ENCODE assay signal across 12 cellular contexts in genomic region chr2:9250498-9251153, GRCh38. TPM values are rescaled to one million over a fixed set of nuclear protein-coding genes. Genes with fewer than 3 reads are reported as not detected.
A peak's percentile ranks its signal among the peaks of the same experiment; 100 is the strongest.
DNase-seq lines count a peak whose midpoint lies in the region; ATAC-seq and TF ChIP-seq lines count a peak whose summit lies in the region.
"Had no signal": no experiment of that assay in that cellular context is flagged by ENCODE, and none has a peak within 500 bp of the region (broad histone marks: within the 10 kb centered on the region; RNA-seq: fewer than 3 reads in every experiment).

No MANE protein-coding gene starts in this region.

- peak overlapping the region; percentile 98 for H2BK120ac ChIP-seq in IMR-90 (ENCODE audit: low read depth, low read length)

- no peaks in the 10 kb centered on the region for H3K9me3 Mint-ChIP-seq in activated T-cell treated with anti-CD3 and anti-CD28 coated beads, Interleukin-2, amount 50 U/mL, for 4 hours
- H3K9me3 Mint-ChIP-seq: CD4-positive, alpha-beta memory T cell had no signal

- peak overlapping the region; percentile 94 for H3K4ac ChIP-seq in IMR-90 (ENCODE audit: low read depth, low read length)

- H3K27me3 ChIP-seq in IMR-90 (ENCODE audit: control insufficient read depth, insufficient read depth, low read length), result no peaks in the 10 kb centered on the region
- H3K27me3 ChIP-seq in brain microvascular endothelial cell (replicated peaks), result no peaks in the 10 kb centered on the region
- no peaks in the 10 kb centered on the region for H3K27me3 ChIP-seq in skeletal muscle tissue (ENCODE audit: control insufficient read depth in 3 of 3, insufficient read depth in 3 of 3, low read length in 3 of 3)

- H3K4me1 ChIP-seq in IMR-90 (ENCODE audit: control insufficient read depth, insufficient read depth, low read length) (peaks cover 43% of the 10 kb centered on the region), skeletal muscle tissue (ENCODE audit: control insufficient read depth in 3 of 3, insufficient read depth in 3 of 3, low read length in 3 of 3) (peaks cover 38 to 44% (median 39%) of the 10 kb centered on the region in 3 donors)

- dilution Hi-C loops in IMR-90 (cut with HindIII; ENCODE audit: low sequenced_read_pairs, unreplicated experiment), result no loop called here

- no TSS peak for BruUV-seq in IMR-90 (replicated peaks; lab: Mats Ljungman, UMichigan)

- peak overlapping the region; percentile 92 for H2AK5ac ChIP-seq in IMR-90 (ENCODE audit: low read depth, low read length)

- H3K9me1 ChIP-seq in IMR-90 (ENCODE audit: insufficient read depth, low read length), result peaks cover 47% of the 10 kb centered on the region

- H2BK15ac ChIP-seq in IMR-90 (ENCODE audit: low read depth, low read length), result peak overlapping the region; percentile 95; the same call in 2 of the 3 replicates

- H3K9me3 ChIP-seq in IMR-90 (ENCODE audit: control insufficient read depth, insufficient read depth, low read length) (no peaks in the 10 kb centered on the region), skeletal muscle tissue (ENCODE audit: control insufficient read depth in 3 of 3, low read length in 3 of 3) (no peaks in the 10 kb centered on the region)

- H3K9ac ChIP-seq in IMR-90 (ENCODE audit: low read depth, low read length) (no peak overlapping the region), skeletal muscle tissue (ENCODE audit: low read depth in 1 of 3, low read length in 3 of 3) (no peak overlapping the region)

- TF ChIP-seq CTCF in IMR-90 (conservative IDR thresholded peaks at IDR 0.05; ENCODE audit: low read depth, low read length) (no peak), brain microvascular endothelial cell (IDR thresholded peaks at IDR 0.05; ENCODE audit: low read depth, low read length, missing control alignments) (no peak), GM20000 (IDR thresholded peaks at IDR 0.05; ENCODE audit: extremely low read depth, missing control alignments) (no peak)

- no peak for DNase-seq in IMR-90
- DNase-seq in brain microvascular endothelial cell, result no peak
- DNase-seq in islet precursor cell, result peak; percentile 44
- DNase-seq in activated T-cell treated with anti-CD3 and anti-CD28 coated beads, Interleukin-2, amount 50 U/mL, for 4 hours, result no peak
- no peak for DNase-seq in amygdala (lab: John Stamatoyannopoulos, UW)
- DNase-seq in NCI-H1417 (lab: John Stamatoyannopoulos, UW), result no peak
- DNase-seq in GM20000 (ENCODE audit: low spot score), result no peak
- DNase-seq: activated naive CD4-positive, alpha-beta T cell; CD4-positive, alpha-beta memory T cell; NCI-H1105; NCI-H524 had no signal

- H4K8ac ChIP-seq in IMR-90 (ENCODE audit: low read depth in 2 of 2, low read length in 2 of 2), result peak overlapping the region; percentile 28 to 92

- no peak overlapping the region for H3K4me2 ChIP-seq in IMR-90 (ENCODE audit: low read depth, low read length)

- H2BK20ac ChIP-seq in IMR-90 (ENCODE audit: low read depth, low read length), result peak overlapping the region; percentile 90

- H3K14ac ChIP-seq in IMR-90 (replicated peaks; ENCODE audit: low read depth, low read length), result peak overlapping the region; percentile 90

- TF ChIP-seq POLR2A in IMR-90 (IDR thresholded peaks at IDR 0.05; ENCODE audit: low read depth, low read length), result no peak

- peak overlapping the region; percentile 89 for H4K91ac ChIP-seq in IMR-90 (ENCODE audit: insufficient read depth, low read depth, low read length)

- no peak overlapping the region for H2AFZ ChIP-seq in IMR-90 (replicated peaks; ENCODE audit: low read length, poor library complexity)

- H3K36me3 ChIP-seq in IMR-90 (ENCODE audit: control insufficient read depth, insufficient read depth, low read length), result no peaks in the 10 kb centered on the region
- H3K36me3 ChIP-seq in brain microvascular endothelial cell (replicated peaks), result no peaks in the 10 kb centered on the region
- no peaks in the 10 kb centered on the region for H3K36me3 ChIP-seq in skeletal muscle tissue (ENCODE audit: control insufficient read depth in 3 of 3, insufficient read depth in 3 of 3, low read length in 3 of 3)

- 0 out of 2 replicates have a peak overlapping the region, but pooled peaks have one; percentile 68 for H3K27ac ChIP-seq in IMR-90 (ENCODE audit: insufficient read depth, low read length)
- H3K27ac ChIP-seq in brain microvascular endothelial cell, result peak overlapping the region; percentile 70
- peak overlapping the region; percentile 10 for H3K27ac ChIP-seq in skeletal muscle tissue (ENCODE audit: low read depth, low read length)

- peak overlapping the region; percentile 94 for H2AK9ac ChIP-seq in IMR-90 (replicated peaks; ENCODE audit: low read depth, low read length, poor library complexity)

- peak overlapping the region; percentile 12; the same call in 1 of the 2 replicates for H3K18ac ChIP-seq in IMR-90 (ENCODE audit: low read depth, low read length)

- H3K27me3 Mint-ChIP-seq in activated T-cell treated with anti-CD3 and anti-CD28 coated beads, Interleukin-2, amount 50 U/mL, for 4 hours (ENCODE audit: low read depth), result peaks cover 15% of the 10 kb centered on the region

- POLR2A ChIA-PET in IMR-90 (lab: Charles Lee; ENCODE audit: unreplicated experiment), result no interaction called here

- H4K20me1 ChIP-seq in IMR-90 (ENCODE audit: insufficient read depth, low read length), result peaks cover 17% of the 10 kb centered on the region; the same call in 1 of the 2 replicates

- in situ Hi-C loops in IMR-90 (cut with MboI; ENCODE audit: low sequenced_read_pairs) (no loop called here), brain microvascular endothelial cell (cut with HindIII; ENCODE audit: low pct_ligation_motif_present, low sequenced_read_pairs) (no loop called here)

- TF ChIP-seq RAD21 in IMR-90 (IDR thresholded peaks at IDR 0.05; ENCODE audit: low read length), result no peak

- peak overlapping the region; percentile 82; the same call in 1 of the 2 replicates for H4K5ac ChIP-seq in IMR-90 (ENCODE audit: low read depth, low read length)

- H3K4me1 Mint-ChIP-seq in activated T-cell treated with anti-CD3 and anti-CD28 coated beads, Interleukin-2, amount 50 U/mL, for 4 hours (ENCODE audit: low read depth), result no peaks in the 10 kb centered on the region

- WGBS in IMR-90 (ENCODE audit: extremely low coverage in 2 of 2, insufficient read length in 1 of 2), 2 experiments, result 97% methylated on average over 10 of the region's 12 CpGs; no CpG with 5 or more reads in 1 of the 2 experiments

- no peak for ATAC-seq in IMR-90 (ENCODE audit: low read depth)
- no peak for ATAC-seq in activated T-cell treated with anti-CD3 and anti-CD28 coated beads, Interleukin-2, amount 50 U/mL, for 4 hours

- peak overlapping the region; percentile 83; the same call in 1 of the 2 replicates for H3K23ac ChIP-seq in IMR-90 (ENCODE audit: low read depth, low read length)

- H3K4me3 Mint-ChIP-seq in activated T-cell treated with anti-CD3 and anti-CD28 coated beads, Interleukin-2, amount 50 U/mL, for 4 hours, result no peak overlapping the region
- H3K4me3 Mint-ChIP-seq: CD4-positive, alpha-beta memory T cell had no signal

- intact Hi-C loops in IMR-90 (cut with micrococcal nuclease), result no loop called here

- H3K79me1 ChIP-seq in IMR-90 (ENCODE audit: low read depth in 1 of 2, low read length in 2 of 2), result peaks cover 59 to 84% of the 10 kb centered on the region in 2 experiments

- H3K36me3 Mint-ChIP-seq in activated T-cell treated with anti-CD3 and anti-CD28 coated beads, Interleukin-2, amount 50 U/mL, for 4 hours (ENCODE audit: insufficient read depth), result no peaks in the 10 kb centered on the region
- H3K36me3 Mint-ChIP-seq: CD4-positive, alpha-beta memory T cell had no signal

- no peak overlapping the region for H3K56ac ChIP-seq in IMR-90 (ENCODE audit: extremely low read depth, insufficient read depth, low read length)

- no peak overlapping the region for H3K4me3 ChIP-seq in IMR-90 (ENCODE audit: insufficient read depth, low read depth, low read length)
- no peak overlapping the region for H3K4me3 ChIP-seq in brain microvascular endothelial cell (ENCODE audit: low read depth, low read length)
- H3K4me3 ChIP-seq in skeletal muscle tissue (ENCODE audit: low read length in 3 of 3), result no peak overlapping the region

- CTCF ChIA-PET in IMR-90 (lab: Yijun Ruan, JAX), result interaction anchor here (1.4 kb wide), 1 partner anchor 38 kb away, joined by 3 read pairs; no protein-coding TSS in a partner anchor

- H2BK5ac ChIP-seq in IMR-90 (ENCODE audit: low read depth, low read length, poor library complexity, severe bottlenecking), result peak overlapping the region; percentile 92

TF ChIP-seq in IMR-90, 13 proteins besides CTCF, POLR2A, EP300 and RAD21 (continues in another document):
- TF ChIP-seq, protein P1, sequence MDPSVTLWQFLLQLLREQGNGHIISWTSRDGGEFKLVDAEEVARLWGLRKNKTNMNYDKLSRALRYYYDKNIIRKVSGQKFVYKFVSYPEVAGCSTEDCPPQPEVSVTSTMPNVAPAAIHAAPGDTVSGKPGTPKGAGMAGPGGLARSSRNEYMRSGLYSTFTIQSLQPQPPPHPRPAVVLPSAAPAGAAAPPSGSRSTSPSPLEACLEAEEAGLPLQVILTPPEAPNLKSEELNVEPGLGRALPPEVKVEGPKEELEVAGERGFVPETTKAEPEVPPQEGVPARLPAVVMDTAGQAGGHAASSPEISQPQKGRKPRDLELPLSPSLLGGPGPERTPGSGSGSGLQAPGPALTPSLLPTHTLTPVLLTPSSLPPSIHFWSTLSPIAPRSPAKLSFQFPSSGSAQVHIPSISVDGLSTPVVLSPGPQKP (IDR thresholded peaks at IDR 0.05; ENCODE audit: borderline replicate concordance, low read depth, low read length), result no peak
- no peak for TF ChIP-seq RCOR1 (IDR thresholded peaks at IDR 0.05; ENCODE audit: insufficient replicate concordance, low read length)
- TF ChIP-seq SMC3 (IDR thresholded peaks at IDR 0.05; ENCODE audit: low read depth, low read length), result no peak
- no peak for TF ChIP-seq NFE2L2 (IDR thresholded peaks at IDR 0.05; ENCODE audit: low read depth, low read length)
- no peak for TF ChIP-seq FOS (IDR thresholded peaks at IDR 0.05; ENCODE audit: low read depth, low read length)
- no peak for TF ChIP-seq CEBPB (IDR thresholded peaks at IDR 0.05; ENCODE audit: low read depth, low read length)
- no peak for TF ChIP-seq MXI1 (IDR thresholded peaks at IDR 0.05; ENCODE audit: borderline replicate concordance, low read depth, low read length)
- TF ChIP-seq, protein P2, sequence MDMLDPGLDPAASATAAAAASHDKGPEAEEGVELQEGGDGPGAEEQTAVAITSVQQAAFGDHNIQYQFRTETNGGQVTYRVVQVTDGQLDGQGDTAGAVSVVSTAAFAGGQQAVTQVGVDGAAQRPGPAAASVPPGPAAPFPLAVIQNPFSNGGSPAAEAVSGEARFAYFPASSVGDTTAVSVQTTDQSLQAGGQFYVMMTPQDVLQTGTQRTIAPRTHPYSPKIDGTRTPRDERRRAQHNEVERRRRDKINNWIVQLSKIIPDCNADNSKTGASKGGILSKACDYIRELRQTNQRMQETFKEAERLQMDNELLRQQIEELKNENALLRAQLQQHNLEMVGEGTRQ (IDR thresholded peaks at IDR 0.05; ENCODE audit: low read depth, low read length), result no peak

RNA-seq across cellular contexts. Expression of gene ASAP2, which starts 44.0 kb away (rescaled TPM):
- 19.7 and 26.9 TPM in 2 replicates for total RNA-seq in IMR-90 (2012; rRNA removed)
- polyA plus RNA-seq in IMR-90 (2012; rRNA removed), result 25.0 and 28.1 TPM in 2 replicates
- 10.0 and 11.4 TPM in 2 replicates for polyA plus RNA-seq in IMR-90 (2012; cell fraction: cytosol; rRNA removed)
- polyA plus RNA-seq in IMR-90 (2012; cell fraction: nucleus; rRNA removed; ENCODE audit: low replicate concordance), result 23.8 and 56.1 TPM in 2 replicates
- total RNA-seq in skeletal muscle tissue, result 17.7 TPM
- total RNA-seq in activated T-cell treated with anti-CD3 and anti-CD28 coated beads, Interleukin-2, amount 50 U/mL, for 4 hours, result under 1 TPM; 0.13 to 0.22 (median 0.20) TPM
- total RNA-seq: CD4-positive, alpha-beta memory T cell had no signal
- polyA plus RNA-seq: CD4-positive, alpha-beta memory T cell had no signal

Comparison
In these comparisons a context has a peak if more than half of its experiments do, and no peak if none do; other contexts are left out.
1. H3K27ac ChIP-seq: peak in every context shown above with its lines; median percentile 70 in brain microvascular endothelial cell; 68 in IMR-90; 10 in skeletal muscle tissue.
2. RNA of gene ASAP2, which starts 44.0 kb away (total RNA-seq): 19.7 to 26.9 TPM in IMR-90 and 17.7 TPM in skeletal muscle tissue (single experiment); 0.13 to 0.22 TPM in activated T-cell treated with anti-CD3 and anti-CD28 coated beads, Interleukin-2, amount 50 U/mL, for 4 hours; every median in the first group is over 10 times any median in the second.